Comparison of ENCODE assay signal across 23 cellular contexts in genomic region chr1:110233861-110234260, GRCh38. TPM values are rescaled to one million over a fixed set of nuclear protein-coding genes. Genes with fewer than 3 reads are reported as not detected.
DNase-seq lines count a peak whose midpoint lies in the region; FAIRE-seq and TF ChIP-seq lines count a peak whose summit lies in the region.
"Had no signal": no experiment of that assay in that cellular context is flagged by ENCODE, and none has a peak within 500 bp of the region (broad histone marks: within the 10 kb centered on the region; RNA-seq: fewer than 3 reads in every experiment).

No MANE protein-coding gene starts in this region.

- H3K27ac ChIP-seq in endodermal cell (ENCODE audit: low read depth, low read length), result no peak overlapping the region
- H3K27ac ChIP-seq: coronary artery, RWPE1, upper lobe of left lung had no signal

- H3K4me3 Mint-ChIP-seq in endodermal cell, result no peak overlapping the region
- H3K4me3 Mint-ChIP-seq: activated CD8-positive, alpha-beta memory T cell treated with anti-CD3 and anti-CD28 coated beads, Interleukin-2, amount 10 ng/mL, durations not matched to agents 7 days and 5 days had no signal

- peaks cover 4% of the 10 kb centered on the region for H3K4me1 ChIP-seq in endodermal cell (ENCODE audit: control insufficient read depth, insufficient read depth, low read length)

- H3K36me3 Mint-ChIP-seq in endodermal cell (ENCODE audit: low read depth), result no peaks in the 10 kb centered on the region
- H3K36me3 Mint-ChIP-seq: activated CD8-positive, alpha-beta memory T cell treated with anti-CD3 and anti-CD28 coated beads, Interleukin-2, amount 10 ng/mL, durations not matched to agents 7 days and 5 days had no signal

- DNase-seq in DMS 273 treated with DMSO at 0.1 percent for 48 hours (lab: John Stamatoyannopoulos, UW), result peak; percentile 73
- peak; percentile 38 for DNase-seq in NCI-H1417 treated with DMSO at 0.1 percent for 48 hours (lab: John Stamatoyannopoulos, UW)
- DNase-seq in NCI-H510A (lab: John Stamatoyannopoulos, UW), result peak; percentile 14
- DNase-seq in endodermal cell, result no peak
- no peak for DNase-seq in NCI-H1048 (lab: John Stamatoyannopoulos, UW)
- no peak for DNase-seq in mucosa of gallbladder (ENCODE audit: low spot score)
- DNase-seq in RCC 7860 (ENCODE audit: low spot score), result no peak
- DNase-seq: activated CD8-positive, alpha-beta memory T cell treated with anti-CD3 and anti-CD28 coated beads, Interleukin-2, amount 10 ng/mL, durations not matched to agents 7 days and 5 days; activated effector memory CD4-positive, alpha-beta T cell treated with anti-CD3 and anti-CD28 coated beads, Interleukin-2, amount 50 U/mL, for 16 hours; adrenal gland; EL; head of caudate nucleus; Karpas-422; left colon; NCI-H2227 treated with DMSO at 0.1 percent for 48 hours; stimulated activated CD4-positive, alpha-beta T cell treated with anti-CD3 and anti-CD28 coated beads, Interleukin-4, amount 100 ng/mL, for 1 hour; stomach; T1000; upper lobe of left lung had no signal

- FAIRE-seq in RCC 7860 (lab: Jason Lieb, UNC), result no peak

- H3K36me3 ChIP-seq in endodermal cell (ENCODE audit: control insufficient read depth, insufficient read depth, low read length), result no peaks in the 10 kb centered on the region
- H3K36me3 ChIP-seq: adrenal gland, breast epithelium had no signal

- no peaks in the 10 kb centered on the region for H3K27me3 ChIP-seq in endodermal cell (ENCODE audit: control insufficient read depth, insufficient read depth, low read length, poor library complexity, severe bottlenecking)
- H3K27me3 ChIP-seq: adrenal gland, breast epithelium, stomach, upper lobe of left lung had no signal

- no peaks in the 10 kb centered on the region for H3K9me3 Mint-ChIP-seq in endodermal cell

- 59 to 74% methylated on average over 2 of the region's 2 CpGs for WGBS in endodermal cell (ENCODE audit: insufficient coverage in 1 of 2, insufficient read length in 1 of 2), 2 experiments

- peak overlapping the region; percentile 48 for H3K27ac Mint-ChIP-seq in endodermal cell
- H3K27ac Mint-ChIP-seq: activated CD8-positive, alpha-beta memory T cell treated with anti-CD3 and anti-CD28 coated beads, Interleukin-2, amount 10 ng/mL, durations not matched to agents 7 days and 5 days had no signal

- H3K4me3 ChIP-seq in endodermal cell (ENCODE audit: low read length), result no peak overlapping the region
- H3K4me3 ChIP-seq: adrenal gland, breast epithelium, coronary artery, smooth muscle cell, stomach, upper lobe of left lung had no signal

- no peaks in the 10 kb centered on the region for H3K9me3 ChIP-seq in endodermal cell (ENCODE audit: control insufficient read depth, low read length)
- H3K9me3 ChIP-seq: adrenal gland, breast epithelium, upper lobe of left lung had no signal

- no peaks in the 10 kb centered on the region for H3K4me1 Mint-ChIP-seq in endodermal cell

- TF ChIP-seq CTCF in endodermal cell (conservative IDR thresholded peaks at IDR 0.05), result no peak

- H3K9ac ChIP-seq in endodermal cell (ENCODE audit: extremely low read depth, low read length, poor library complexity, severe bottlenecking), result no peak overlapping the region

- H3K27me3 Mint-ChIP-seq in endodermal cell (ENCODE audit: insufficient read depth), result peaks cover 2% of the 10 kb centered on the region
- H3K27me3 Mint-ChIP-seq: activated CD8-positive, alpha-beta memory T cell treated with anti-CD3 and anti-CD28 coated beads, Interleukin-2, amount 10 ng/mL, durations not matched to agents 7 days and 5 days had no signal

RNA-seq across cellular contexts. Expression of gene KCNC4, which starts 23.7 kb away (rescaled TPM):
- total RNA-seq in endodermal cell (10 to 100 TPM in 1 of 2 donors, 1 to 10 TPM in 1; 7.6 to 10.2 TPM), mucosa of gallbladder (25.5 TPM)
- polyA plus RNA-seq in endodermal cell (2013, experiment 1 of 2), result 5.3 TPM
- polyA plus RNA-seq in endodermal cell (2013, experiment 2 of 2), result 4.8 TPM

Comparison
In these comparisons a context has a peak if more than half of its experiments do, and no peak if none do; other contexts are left out.
1. DNase-seq: peak in DMS 273 treated with DMSO at 0.1 percent for 48 hours (single experiment), NCI-H1417 treated with DMSO at 0.1 percent for 48 hours (single experiment) and NCI-H510A (single experiment); none in endodermal cell (single experiment), NCI-H1048 (single experiment), mucosa of gallbladder (single experiment) and RCC 7860 (single experiment).